12 cellular contexts compared by ENCODE assay signal in genomic region chr6:11744753-11745152, GRCh38. TPM values are rescaled to one million over a fixed set of nuclear protein-coding genes. Genes with fewer than 3 reads are reported as not detected.
DNase-seq lines count a peak whose midpoint lies in the region; ATAC-seq and TF ChIP-seq lines count a peak whose summit lies in the region.
"Had no signal": no experiment of that assay in that cellular context is flagged by ENCODE, and none has a peak within 500 bp of the region (broad histone marks: within the 10 kb centered on the region; RNA-seq: fewer than 3 reads in every experiment).

No MANE protein-coding gene starts in this region.

- H3K27ac ChIP-seq in BLaER1 treated with 17β-estradiol and CSF1 and Interleukin-3, amounts not matched to agents 10 nM and 100 nM, result peak overlapping the region in 5 of 11 experiments; percentile 27 to 97 (median 73); a peak in 8 of 22 replicates
- peak overlapping the region; percentile 71 for H3K27ac ChIP-seq in left ventricle myocardium inferior (replicated peaks)
- H3K27ac ChIP-seq: C4-2B, cardiac muscle cell, SJSA1 had no signal

- H3K36me3 ChIP-seq in BLaER1 treated with 17β-estradiol and CSF1 and Interleukin-3, amounts not matched to agents 10 nM and 100 nM, result no peaks in the 10 kb centered on the region
- H3K36me3 ChIP-seq in left ventricle myocardium inferior, result no peaks in the 10 kb centered on the region
- H3K36me3 ChIP-seq: cardiac muscle cell, SJSA1 had no signal

- intact Hi-C loops in left ventricle myocardium inferior (cut with micrococcal nuclease), result no loop called here

- H3K4me3 ChIP-seq in BLaER1 treated with 17β-estradiol and CSF1 and Interleukin-3, amounts not matched to agents 10 nM and 100 nM, result no peak overlapping the region
- H3K4me3 ChIP-seq in astrocyte of the cerebellum (ENCODE audit: low read depth, low read length) (no peak overlapping the region), left ventricle myocardium inferior (no peak overlapping the region)
- H3K4me3 ChIP-seq: cardiac muscle cell, SJSA1 had no signal

- peak overlapping the region in 3 of 11 experiments; percentile 36 to 82 (median 76); a peak in 6 of 22 replicates for H3K9ac ChIP-seq in BLaER1 treated with 17β-estradiol and CSF1 and Interleukin-3, amounts not matched to agents 10 nM and 100 nM

- no peaks in the 10 kb centered on the region for H3K27me3 ChIP-seq in BLaER1 treated with 17β-estradiol and CSF1 and Interleukin-3, amounts not matched to agents 10 nM and 100 nM
- no peaks in the 10 kb centered on the region for H3K27me3 ChIP-seq in left ventricle myocardium inferior (ENCODE audit: low read depth)
- H3K27me3 ChIP-seq: cardiac muscle cell, SJSA1 had no signal

- peaks cover 5 to 92% (median 11%) of the 10 kb centered on the region in 10 experiments; a peak in 16 of 20 replicates for H3K4me1 ChIP-seq in BLaER1 treated with 17β-estradiol and CSF1 and Interleukin-3, amounts not matched to agents 10 nM and 100 nM
- peaks cover 21% of the 10 kb centered on the region for H3K4me1 ChIP-seq in left ventricle myocardium inferior

- DNase-seq in astrocyte of the cerebellum (ENCODE audit: low read depth) (peak; percentile 73), left ventricle myocardium inferior (peak; percentile 45), pulmonary artery endothelial cell (ENCODE audit: low read depth, low spot score) (peak; percentile 24), midbrain (lab: John Stamatoyannopoulos, UW) (no peak)
- DNase-seq: stimulated activated CD4-positive, alpha-beta T cell treated with anti-CD3 and anti-CD28 coated beads, Interleukin-4, amount 100 ng/mL, for 4 hours had no signal

- peaks cover 0 to 12% (median 0%) of the 10 kb centered on the region in 11 experiments; a peak in 4 of 22 replicates for H3K9me3 ChIP-seq in BLaER1 treated with 17β-estradiol and CSF1 and Interleukin-3, amounts not matched to agents 10 nM and 100 nM (replicated peaks in 1 of 11)
- H3K9me3 ChIP-seq in left ventricle myocardium inferior (replicated peaks), result no peaks in the 10 kb centered on the region
- H3K9me3 ChIP-seq: SJSA1 had no signal

- no peak for TF ChIP-seq CTCF in astrocyte of the cerebellum (IDR thresholded peaks at IDR 0.05; ENCODE audit: low read depth, low read length, missing control alignments)
- TF ChIP-seq CTCF in left ventricle myocardium inferior (IDR thresholded peaks at IDR 0.05; ENCODE audit: borderline replicate concordance), result no peak

- peak overlapping the region in 10 of 11 experiments; percentile 8 to 63 (median 37); a peak in 17 of 22 replicates for H3K4me2 ChIP-seq in BLaER1 treated with 17β-estradiol and CSF1 and Interleukin-3, amounts not matched to agents 10 nM and 100 nM

- no peak for ATAC-seq in GM18873 (IDR thresholded peaks at IDR 0.05; ENCODE audit: low FRiP score, unreplicated experiment)
- no peak for ATAC-seq in HG03045 (IDR thresholded peaks at IDR 0.05; ENCODE audit: unreplicated experiment)
- ATAC-seq in HG02870 (IDR thresholded peaks at IDR 0.05; ENCODE audit: unreplicated experiment), result no peak

- no peaks in the 10 kb centered on the region for H4K20me1 ChIP-seq in BLaER1 treated with 17β-estradiol and CSF1 and Interleukin-3, amounts not matched to agents 10 nM and 100 nM

- in situ Hi-C loops in astrocyte of the cerebellum (cut with HindIII; ENCODE audit: low sequenced_read_pairs), result no loop called here

RNA-seq across cellular contexts. Expression of gene ADTRP, which starts 33.9 kb away (rescaled TPM):
- 0.33 TPM for total RNA-seq in left ventricle myocardium inferior
- 5.9 and 13.2 TPM in 2 replicates for total RNA-seq in pulmonary artery endothelial cell
- total RNA-seq: cardiac muscle cell had no signal
